In the genomic region with DNA sequence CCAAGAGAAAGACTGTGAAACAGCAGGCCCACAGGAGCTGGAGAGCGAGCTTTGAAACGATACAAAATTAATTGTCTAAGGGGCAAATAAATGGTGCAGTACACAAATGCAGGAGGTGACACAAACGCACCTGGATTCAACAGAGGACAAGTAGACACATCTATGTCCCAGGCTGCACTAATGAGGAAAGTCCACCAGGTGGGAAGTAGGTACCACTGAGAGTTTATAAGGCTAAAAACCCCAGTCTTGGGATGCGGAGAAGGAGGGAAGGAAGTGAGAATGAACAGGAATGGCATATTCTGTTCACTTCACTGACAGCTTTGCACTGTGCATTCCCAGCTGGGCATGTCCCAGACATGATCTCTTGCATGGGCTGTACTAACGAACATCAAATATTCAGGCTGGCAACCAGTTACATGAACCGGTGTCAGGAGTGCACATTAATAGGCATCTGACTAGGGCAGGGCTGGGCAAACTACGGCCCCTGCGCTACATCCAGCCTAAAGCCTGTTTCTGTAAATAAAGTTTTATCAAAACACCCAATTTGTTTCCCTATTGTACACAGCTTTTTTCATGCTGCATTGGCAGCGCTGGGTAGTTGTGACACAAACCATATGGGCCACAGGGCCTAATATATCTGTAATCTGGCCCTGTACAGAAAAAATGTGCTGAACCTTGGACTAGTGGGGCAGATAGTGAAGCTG, we compare ENCODE assay signal across 1 cellular context.
TF ChIP-seq lines count a peak whose summit lies in the region.

No MANE protein-coding gene starts in this region.

TF ChIP-seq in HEK293, 187 proteins besides CTCF, POLR2A, EP300 and RAD21 (continued from another document):
- TF ChIP-seq, protein P1, sequence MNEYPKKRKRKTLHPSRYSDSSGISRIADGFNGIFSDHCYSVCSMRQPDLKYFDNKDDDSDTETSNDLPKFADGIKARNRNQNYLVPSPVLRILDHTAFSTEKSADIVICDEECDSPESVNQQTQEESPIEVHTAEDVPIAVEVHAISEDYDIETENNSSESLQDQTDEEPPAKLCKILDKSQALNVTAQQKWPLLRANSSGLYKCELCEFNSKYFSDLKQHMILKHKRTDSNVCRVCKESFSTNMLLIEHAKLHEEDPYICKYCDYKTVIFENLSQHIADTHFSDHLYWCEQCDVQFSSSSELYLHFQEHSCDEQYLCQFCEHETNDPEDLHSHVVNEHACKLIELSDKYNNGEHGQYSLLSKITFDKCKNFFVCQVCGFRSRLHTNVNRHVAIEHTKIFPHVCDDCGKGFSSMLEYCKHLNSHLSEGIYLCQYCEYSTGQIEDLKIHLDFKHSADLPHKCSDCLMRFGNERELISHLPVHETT (tag by site-specific recombination; IDR thresholded peaks at IDR 0.05), result no peak
